8 cellular contexts compared by ENCODE assay signal in genomic region chr2:180006781-180007579, GRCh38. TPM values are rescaled to one million over a fixed set of nuclear protein-coding genes. Genes with fewer than 3 reads are reported as not detected.
DNase-seq lines count a peak whose midpoint lies in the region; ATAC-seq and TF ChIP-seq lines count a peak whose summit lies in the region.

Gene CWC22 (minus strand): TSS chr2:180007297. CDS start chr2:179993341, 13,956 bp downstream.

- ATAC-seq in GM19468 (IDR thresholded peaks at IDR 0.05; ENCODE audit: extremely low read depth, unreplicated experiment) = peak; percentile 99
- peak; percentile 98 for ATAC-seq in lung (ENCODE audit: insufficient read depth, low FRiP score)

- no peaks in the 10 kb centered on the region for H3K27me3 ChIP-seq in CD8-positive, alpha-beta memory T cell (ENCODE audit: insufficient read depth, low read length, poor library complexity, severe bottlenecking)
- no peaks in the 10 kb centered on the region for H3K27me3 ChIP-seq in lung (ENCODE audit: control insufficient read depth, insufficient read depth)

- no peaks in the 10 kb centered on the region for H3K27me3 Mint-ChIP-seq in CD8-positive, alpha-beta memory T cell

- 0 to 1% methylated on average over 46 of the region's 46 CpGs for WGBS in lung, 2 donors

- TF ChIP-seq CTCF in lung (IDR thresholded peaks at IDR 0.05; ENCODE audit: control extremely low read depth, extremely low read depth) = no peak

- H3K9me3 Mint-ChIP-seq in CD8-positive, alpha-beta memory T cell = no peaks in the 10 kb centered on the region

- no peaks in the 10 kb centered on the region for H3K9me3 ChIP-seq in CD8-positive, alpha-beta memory T cell (ENCODE audit: low read length)
- no peaks in the 10 kb centered on the region for H3K9me3 ChIP-seq in lung (ENCODE audit: control insufficient read depth in 2 of 2, insufficient read depth in 1 of 2, low read length in 1 of 2)

- peaks cover 27% of the 10 kb centered on the region for H3K4me1 ChIP-seq in CD8-positive, alpha-beta memory T cell (ENCODE audit: insufficient read depth, low read length)
- H3K4me1 ChIP-seq in lung (ENCODE audit: control insufficient read depth in 2 of 2, insufficient read depth in 2 of 2, low read length in 2 of 2) = peaks cover 1 to 16% of the 10 kb centered on the region in 2 donors

- H3K36me3 Mint-ChIP-seq in CD8-positive, alpha-beta memory T cell = peaks cover 0 to 15% (median 9%) of the 10 kb centered on the region in 3 donors

- no peaks in the 10 kb centered on the region for H3K36me3 ChIP-seq in CD8-positive, alpha-beta memory T cell (ENCODE audit: insufficient read depth, low read length)
- H3K36me3 ChIP-seq in lung (ENCODE audit: control insufficient read depth in 2 of 2, insufficient read depth in 2 of 2, low read length in 2 of 2) = no peaks in the 10 kb centered on the region

- peak; percentile 72 to 90 (median 88) for DNase-seq in CD8-positive, alpha-beta memory T cell
- DNase-seq in HS-5 (ENCODE audit: low read depth) (peak; percentile 91), lung (ENCODE audit: low spot score) (peak; percentile 91)
- peak; percentile 64 for DNase-seq in NK-92 treated with Interleukin-12 subunit alpha and Interleukin-12 subunit beta, amount 100 ng/mL, for 24 hours (lab: John Stamatoyannopoulos, UW)
- peak; percentile 88 for DNase-seq in activated CD8-positive, alpha-beta memory T cell treated with anti-CD3 and anti-CD28 coated beads for 24 hours
- DNase-seq in effector CD8-positive, alpha-beta T cell (lab: John Stamatoyannopoulos, UW) = peak; percentile 74
- DNase-seq in stimulated activated CD4-positive, alpha-beta T cell treated with anti-CD3 and anti-CD28 coated beads, TNF-alpha, amount 100 ng/mL, for 4 hours (ENCODE audit: low read depth in 3 of 3) = peak; percentile 53 to 73 (median 72)

- POLR2A ChIA-PET in CD8-positive, alpha-beta memory T cell (lab: Charles Lee) = interaction anchor here (0.6 kb wide), 1 partner anchor 706 kb away, joined by 3 read pairs; no protein-coding TSS in a partner anchor

- peak within 1 kb of the TSS; percentile 95 to 97 (median 97) for H3K4me3 Mint-ChIP-seq in CD8-positive, alpha-beta memory T cell

- peaks cover 34 to 53% (median 51%) of the 10 kb centered on the region in 3 donors for H3K4me1 Mint-ChIP-seq in CD8-positive, alpha-beta memory T cell

- peak within 1 kb of the TSS; percentile 85 for H3K4me3 ChIP-seq in CD8-positive, alpha-beta memory T cell (ENCODE audit: low read length)
- H3K4me3 ChIP-seq in lung = peak within 1 kb of the TSS; percentile 83

- peak within 1 kb of the TSS; percentile 97 for H3K27ac ChIP-seq in CD8-positive, alpha-beta memory T cell (ENCODE audit: low read depth, low read length)
- peak within 1 kb of the TSS; percentile 82 to 89 for H3K27ac ChIP-seq in lung (ENCODE audit: low read depth in 1 of 2, low read length in 1 of 2)

- peak within 1 kb of the TSS; percentile 99 to 100 (median 100) for H3K27ac Mint-ChIP-seq in CD8-positive, alpha-beta memory T cell

- CTCF ChIA-PET in CD8-positive, alpha-beta memory T cell (lab: Charles Lee) = no interaction called here

RNA-seq across cellular contexts. Expression of gene CWC22, which starts in this region (rescaled TPM):
- 10 to 100 TPM; 30.9 to 32.7 TPM for total RNA-seq in CD8-positive, alpha-beta memory T cell
- polyA plus RNA-seq in CD8-positive, alpha-beta memory T cell = 31.0 TPM
- 10 to 100 TPM; 13.6 to 28.9 TPM for total RNA-seq in lung
- 10 to 100 TPM in 1 of 2 donors, 1 to 10 TPM in 1; 8.7 to 11.1 TPM for polyA plus RNA-seq in lung

Comparison
In these comparisons a context has a peak if more than half of its experiments do, and no peak if none do; other contexts are left out.
1. Peak in every context shown above with its lines: DNase-seq, ATAC-seq, H3K4me3 ChIP-seq and H3K27ac ChIP-seq.